20 cellular contexts compared by ENCODE assay signal in genomic region chr21:22993822-22994574, GRCh38.
DNase-seq lines count a peak whose midpoint lies in the region; ATAC-seq, FAIRE-seq and TF ChIP-seq lines count a peak whose summit lies in the region.
"Had no signal": no experiment of that assay in that cellular context is flagged by ENCODE, and none has a peak within 500 bp of the region (broad histone marks: within the 10 kb centered on the region; RNA-seq: fewer than 3 reads in every experiment).

No MANE protein-coding gene starts in this region.

- no peaks in the 10 kb centered on the region for H3K79me1 ChIP-seq in neuronal stem cell (ENCODE audit: low read depth, low read length)

- H2AK5ac ChIP-seq in neuronal stem cell (ENCODE audit: low read depth, low read length), result no peak overlapping the region

- H2BK5ac ChIP-seq in neuronal stem cell (ENCODE audit: low read length), result no peak overlapping the region

- H3K27ac ChIP-seq in neuronal stem cell (replicated peaks; ENCODE audit: low read length) (no peak overlapping the region), foreskin keratinocyte (no peak overlapping the region)
- H3K27ac ChIP-seq: C4-2B had no signal

- TF ChIP-seq CTCF in foreskin keratinocyte (conservative IDR thresholded peaks at IDR 0.05), result no peak

- TF ChIP-seq POLR2A in GM12892 (IDR thresholded peaks at IDR 0.05; ENCODE audit: low read depth, low read length), result no peak

- H3K23ac ChIP-seq in neuronal stem cell (ENCODE audit: low read depth, low read length, poor library complexity), result no peak overlapping the region

- peak; percentile 18 for DNase-seq in NCI-H345 (lab: John Stamatoyannopoulos, UW)
- no peak for DNase-seq in NCI-H345 treated with DMSO at 0.1 percent for 48 hours (lab: John Stamatoyannopoulos, UW; ENCODE audit: unreplicated experiment)
- DNase-seq in NCI-H2171 (lab: John Stamatoyannopoulos, UW), result peak; percentile 82
- DNase-seq in SHP77 treated with DMSO at 0.1 percent for 48 hours (lab: John Stamatoyannopoulos, UW), result peak; percentile 71
- no peak for DNase-seq in neuronal stem cell (ENCODE audit: low spot score)
- DNase-seq in GM12892 (ENCODE audit: insufficient read length), result no peak
- no peak for DNase-seq in foreskin keratinocyte
- DNase-seq: COR-L47, GDM1, MM.1S, NCI-H1417, NCI-H2081, NCI-H69, T-helper 17 cell had no signal

- H3K4me3 ChIP-seq in neuronal stem cell (ENCODE audit: low read length in 2 of 2), result no peak overlapping the region

- no peaks in the 10 kb centered on the region for H3K4me1 ChIP-seq in neuronal stem cell (ENCODE audit: control insufficient read depth in 2 of 2, insufficient read depth in 1 of 2, low read depth in 1 of 2, low read length in 2 of 2)
- H3K4me1 ChIP-seq in foreskin keratinocyte, result no peaks in the 10 kb centered on the region

- H3K27me3 ChIP-seq in neuronal stem cell (ENCODE audit: control insufficient read depth in 3 of 3, insufficient read depth in 3 of 3, low read depth in 1 of 3, low read length in 3 of 3), result no peaks in the 10 kb centered on the region
- H3K27me3 ChIP-seq in foreskin keratinocyte, result no peaks in the 10 kb centered on the region

- H3K9me3 ChIP-seq in neuronal stem cell (replicated peaks in 1 of 2; ENCODE audit: control insufficient read depth in 2 of 2, insufficient read depth in 1 of 2, low read depth in 1 of 2, low read length in 2 of 2), result no peaks in the 10 kb centered on the region

- H3K4ac ChIP-seq in neuronal stem cell (ENCODE audit: low read length), result no peak overlapping the region

- H2BK15ac ChIP-seq in neuronal stem cell (ENCODE audit: low read length), result no peak overlapping the region

- H4K91ac ChIP-seq in neuronal stem cell (ENCODE audit: low read depth, low read length, poor library complexity), result no peak overlapping the region

- H2BK12ac ChIP-seq in neuronal stem cell (ENCODE audit: low read length), result no peak overlapping the region

- ATAC-seq in foreskin keratinocyte (no peak), HG02973 (IDR thresholded peaks at IDR 0.05; ENCODE audit: unreplicated experiment) (no peak)
- ATAC-seq: Panc1, Right ventricle myocardium inferior, T-helper 17 cell had no signal

- H2BK120ac ChIP-seq in neuronal stem cell (ENCODE audit: low read depth, low read length), result no peak overlapping the region

- no peak overlapping the region for H3K9ac ChIP-seq in neuronal stem cell (ENCODE audit: low read depth, low read length, poor library complexity)

- H4K8ac ChIP-seq in neuronal stem cell (ENCODE audit: low read depth, low read length), result no peak overlapping the region

- FAIRE-seq in GM12892 (lab: Jason Lieb, UNC), result no peak
- FAIRE-seq: A204.1, H54 had no signal

- H3K14ac ChIP-seq in neuronal stem cell (ENCODE audit: low read length), result no peak overlapping the region

- no peak overlapping the region for H3K18ac ChIP-seq in neuronal stem cell (ENCODE audit: low read length)

- H2AFZ ChIP-seq in neuronal stem cell (ENCODE audit: low read length), result peak overlapping the region; percentile 9

- no peak overlapping the region for H3K4me2 ChIP-seq in neuronal stem cell (ENCODE audit: insufficient read depth, low read length, poor library complexity, severe bottlenecking)

- H3K36me3 ChIP-seq in neuronal stem cell (replicated peaks in 1 of 2; ENCODE audit: control insufficient read depth in 2 of 2, insufficient read depth in 2 of 2, low read length in 2 of 2), result no peaks in the 10 kb centered on the region

- WGBS in neuronal stem cell (ENCODE audit: extremely low coverage in 2 of 2, insufficient read length in 2 of 2, insufficient replicate concordance in 1 of 2), 2 donors, result no CpG with 5 or more reads among the region's 14 CpGs

Comparison
In these comparisons a context has a peak if more than half of its experiments do, and no peak if none do; other contexts are left out.
1. DNase-seq: peak in NCI-H345 (single experiment), NCI-H2171 (single experiment) and SHP77 treated with DMSO at 0.1 percent for 48 hours (single experiment); none in NCI-H345 treated with DMSO at 0.1 percent for 48 hours (single experiment), neuronal stem cell (single experiment), GM12892 (single experiment) and foreskin keratinocyte (0 of 2).